In the genomic region with DNA sequence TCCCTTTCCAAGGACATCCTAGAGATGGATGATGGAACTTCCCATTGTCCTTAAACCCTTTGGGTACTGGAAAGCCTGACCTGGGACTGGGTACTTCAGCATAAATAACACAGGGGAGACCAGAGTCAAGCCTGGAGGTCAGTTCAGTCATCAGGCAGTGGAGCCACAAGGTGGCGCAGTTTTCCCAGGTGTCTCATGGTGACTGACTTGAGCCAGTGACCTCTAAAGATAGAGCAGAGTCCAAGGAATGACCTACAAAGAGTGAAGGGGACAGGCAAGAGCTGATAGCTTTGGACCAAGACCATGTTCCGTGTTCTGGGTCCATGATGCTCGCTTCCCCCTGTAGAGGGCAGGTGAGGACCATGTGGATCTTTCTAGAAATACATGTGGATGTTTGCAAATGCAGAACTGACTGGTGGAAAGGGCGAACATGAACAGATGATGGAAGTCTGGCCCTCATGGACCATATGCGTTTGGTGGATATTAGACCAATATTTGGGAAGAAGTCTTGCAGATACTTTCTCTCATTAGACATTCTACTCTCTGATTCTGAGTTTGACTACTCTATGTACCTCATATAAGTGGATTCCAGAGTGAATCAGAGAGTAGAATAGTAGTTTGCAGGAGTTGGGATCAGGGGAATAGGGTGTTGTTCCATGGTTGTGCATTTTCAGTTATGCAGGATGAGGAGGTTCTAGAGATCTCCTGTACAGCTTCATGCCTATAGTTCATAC, we compare ENCODE assay signal across 14 cellular contexts. TPM values are rescaled to one million over a fixed set of nuclear protein-coding genes. Genes with fewer than 3 reads are reported as not detected.
A peak's percentile ranks its signal among the peaks of the same experiment; 100 is the strongest.
DNase-seq lines count a peak whose midpoint lies in the region; TF ChIP-seq lines count a peak whose summit lies in the region.
"Not testable (repeated sequence)": the region's sequence is repeated elsewhere in the genome, so short reads cannot be mapped to it uniquely, and the experiment has no call there.
"Had no signal": no experiment of that assay in that cellular context is flagged by ENCODE, and none has a peak within 500 bp of the region (broad histone marks: within the 10 kb centered on the region; RNA-seq: fewer than 3 reads in every experiment).

No MANE protein-coding gene starts in this region.

- not testable (repeated sequence) for H3K9me2 ChIP-seq in GM23248 (ENCODE audit: insufficient read depth); SK-N-SH

- intact Hi-C loops in Calu3 (cut with micrococcal nuclease; ENCODE audit: unreplicated experiment); activated naive CD4-positive, alpha-beta T cell treated with anti-CD3 and anti-CD28 coated beads for 36 hours (cut with micrococcal nuclease): not testable (repeated sequence)

- TF ChIP-seq EP300 in SK-N-SH (IDR thresholded peaks at IDR 0.05; ENCODE audit: borderline replicate concordance in 1 of 2, low read depth in 1 of 2, low read length in 1 of 2): not testable (repeated sequence)

- H3K79me2 ChIP-seq in GM23248 (ENCODE audit: insufficient read depth); SK-N-SH (ENCODE audit: insufficient read depth); osteoblast (ENCODE audit: insufficient read depth, low read length): not testable (repeated sequence)

- not testable (repeated sequence) for H3K9me3 Mint-ChIP-seq in Calu3 (ENCODE audit: low read depth, unreplicated experiment); activated naive CD4-positive, alpha-beta T cell treated with anti-CD3 and anti-CD28 coated beads for 36 hours

- in situ Hi-C loops in GM23248 (cut with MboI): not testable (repeated sequence)

- not testable (repeated sequence) for H3K9me3 ChIP-seq in GM23248 (ENCODE audit: low read depth); SK-N-SH; osteoblast (ENCODE audit: low read depth, low read length)

- H4K20me1 ChIP-seq in GM23248 (ENCODE audit: insufficient read depth); SK-N-SH (ENCODE audit: insufficient read depth); osteoblast (ENCODE audit: insufficient read depth, low read length): not testable (repeated sequence)

- TF ChIP-seq RAD21 in SK-N-SH (IDR thresholded peaks at IDR 0.05; ENCODE audit: low read length): not testable (repeated sequence)

- not testable (repeated sequence) for H3K9ac ChIP-seq in GM23248, SK-N-SH

- H3K4me2 ChIP-seq in GM23248 (ENCODE audit: unreplicated experiment); SK-N-SH; osteoblast (ENCODE audit: insufficient read depth, low read length): not testable (repeated sequence)

- BruUV-seq in Calu3 (replicated peaks; lab: Mats Ljungman, UMichigan): not testable (repeated sequence)

- H3K4me1 ChIP-seq in GM23248 (ENCODE audit: insufficient read depth) (peaks cover 42% of the 10 kb centered on the region), osteoblast (ENCODE audit: insufficient read depth, low read length) (peaks cover 20% of the 10 kb centered on the region)
- not testable (repeated sequence) for H3K4me1 ChIP-seq in SK-N-SH (ENCODE audit: control insufficient read depth in 1 of 2, insufficient read depth in 2 of 2, low read depth in 1 of 2, low read length in 1 of 2)

- not testable (repeated sequence) for H3K27ac Mint-ChIP-seq in Calu3 (ENCODE audit: unreplicated experiment); activated naive CD4-positive, alpha-beta T cell treated with anti-CD3 and anti-CD28 coated beads for 36 hours

- H3K27ac ChIP-seq in GM23248; SK-N-SH (ENCODE audit: low read depth in 2 of 2, low read length in 1 of 2); osteoblast (ENCODE audit: low read depth, low read length): not testable (repeated sequence)

- not testable (repeated sequence) for H3K4me3 ChIP-seq in GM23248; SK-N-SH (ENCODE audit: low read depth in 2 of 2, low read length in 1 of 2); epithelial cell of esophagus (ENCODE audit: low read length); osteoblast (ENCODE audit: insufficient read depth, low read length)

- peaks cover 64% of the 10 kb centered on the region for H3F3A ChIP-seq in GM23248 (ENCODE audit: insufficient read depth)
- H3F3A ChIP-seq in SK-N-SH (replicated peaks; ENCODE audit: insufficient read depth): peaks cover 22% of the 10 kb centered on the region

- H3K4me3 Mint-ChIP-seq in Calu3 (ENCODE audit: low read depth, unreplicated experiment); activated naive CD4-positive, alpha-beta T cell treated with anti-CD3 and anti-CD28 coated beads for 36 hours: not testable (repeated sequence)

- POLR2A ChIA-PET in SK-N-SH (lab: Yijun Ruan, JAX): not testable (repeated sequence)

- DNase-seq in Calu3: peak; percentile 50
- peak; percentile 19 for DNase-seq in GM23248
- DNase-seq in NCI-H82 (lab: John Stamatoyannopoulos, UW): peak; percentile 31
- DNase-seq in SK-N-SH; osteoblast (ENCODE audit: insufficient read length, low spot score, missing footprints): not testable (repeated sequence)
- peak; percentile 29 for DNase-seq in activated naive CD4-positive, alpha-beta T cell treated with anti-CD3 and anti-CD28 coated beads for 36 hours
- peak; percentile 29 for DNase-seq in epithelial cell of esophagus (ENCODE audit: low read depth)

- not testable (repeated sequence) for H2AFZ ChIP-seq in GM23248; SK-N-SH (ENCODE audit: low read depth); osteoblast (ENCODE audit: low read length)

- H3K4me1 Mint-ChIP-seq in Calu3 (ENCODE audit: low read depth, unreplicated experiment): peaks cover 63% of the 10 kb centered on the region
- H3K4me1 Mint-ChIP-seq in activated naive CD4-positive, alpha-beta T cell treated with anti-CD3 and anti-CD28 coated beads for 36 hours (ENCODE audit: low read depth): not testable (repeated sequence)

- H3K27me3 ChIP-seq in GM23248 (replicated peaks; ENCODE audit: insufficient read depth); SK-N-SH (ENCODE audit: insufficient read depth); osteoblast (ENCODE audit: insufficient read depth, low read length): not testable (repeated sequence)

- not testable (repeated sequence) for H3K36me3 ChIP-seq in GM23248 (ENCODE audit: low read depth); SK-N-SH (replicated peaks in 1 of 2; ENCODE audit: control insufficient read depth in 1 of 2, insufficient read depth in 2 of 2, low read length in 1 of 2); osteoblast (ENCODE audit: insufficient read depth, low read length)

- H3K36me3 Mint-ChIP-seq in Calu3 (ENCODE audit: insufficient read depth, unreplicated experiment): peaks cover 24% of the 10 kb centered on the region
- H3K36me3 Mint-ChIP-seq in activated naive CD4-positive, alpha-beta T cell treated with anti-CD3 and anti-CD28 coated beads for 36 hours (ENCODE audit: low read depth): not testable (repeated sequence)

- TF ChIP-seq CTCF in Calu3 (IDR thresholded peaks at IDR 0.05; ENCODE audit: unreplicated experiment): peak; percentile 60
- peak; percentile 46 for TF ChIP-seq CTCF in SK-N-SH (IDR thresholded peaks at IDR 0.05)
- TF ChIP-seq CTCF in epithelial cell of esophagus (IDR thresholded peaks at IDR 0.05; ENCODE audit: insufficient read depth, low read depth, low read length, missing control alignments): peak; percentile 37
- peak; percentile 33 for TF ChIP-seq CTCF in osteoblast (IDR thresholded peaks at IDR 0.05; ENCODE audit: extremely low read depth, low read depth, low read length)

- 56 to 57% methylated on average over 5 of the region's 5 CpGs for WGBS in GM23248 (ENCODE audit: low coverage in 1 of 2, low lambda C conversion rate in 2 of 2, missing lambda C conversion rate in 2 of 2), 2 experiments
- WGBS in SK-N-SH (ENCODE audit: low lambda C conversion rate): 79% methylated on average over 4 of the region's 5 CpGs

- CTCF ChIA-PET in Calu3 (lab: Charles Lee); SK-N-SH (lab: Yijun Ruan, JAX): not testable (repeated sequence)
- CTCF ChIA-PET in activated naive CD4-positive, alpha-beta T cell treated with anti-CD3 and anti-CD28 coated beads for 36 hours (lab: Charles Lee): interaction anchor here (1.5 kb wide), 1 partner anchor 11 kb away, joined by 3 read pairs; no protein-coding TSS in a partner anchor

- not testable (repeated sequence) for H3K27me3 Mint-ChIP-seq in Calu3 (ENCODE audit: unreplicated experiment); activated naive CD4-positive, alpha-beta T cell treated with anti-CD3 and anti-CD28 coated beads for 36 hours (ENCODE audit: low read depth)

RNA-seq across cellular contexts. Expression of a gene that starts 6.6 kb away (rescaled TPM):
- 11.2 and 11.9 TPM in 2 replicates for total RNA-seq in Calu3 (2022)
- total RNA-seq in GM23248 (2014; rRNA removed; shearing (Covaris generic)): 104 and 105 TPM in 2 replicates
- polyA plus RNA-seq in GM23248 (2016; fragmentation: Nextera tagmentation; extraction: Ambion mirVana): 171 and 174 TPM in 2 replicates
- polyA plus RNA-seq in SK-N-SH (2012; rRNA removed): 175 and 311 TPM in 2 replicates
- polyA plus RNA-seq in SK-N-SH (2012; cell fraction: cytosol; rRNA removed): 173 and 177 TPM in 2 replicates
- polyA plus RNA-seq in SK-N-SH (2012; cell fraction: nucleus; rRNA removed): 423 and 650 TPM in 2 replicates
- not detected for total RNA-seq in activated naive CD4-positive, alpha-beta T cell treated with anti-CD3 and anti-CD28 coated beads for 36 hours
- under 0.01 and 1.1 TPM in 2 replicates for total RNA-seq in osteoblast
- total RNA-seq: cardiac muscle cell, left lobe of liver, mesenteric fat pad, progenitor cell of endocrine pancreas, sigmoid colon had no signal
- polyA plus RNA-seq: cardiac muscle cell, sigmoid colon had no signal

RNA-seq across cellular contexts. Expression of a gene that starts 12.5 kb away (rescaled TPM):
- not detected in 2 replicates for total RNA-seq in Calu3 (2022)
- 430 and 534 TPM in 2 replicates for total RNA-seq in GM23248 (2014; rRNA removed; shearing (Covaris generic))
- 1,012 and 1,019 TPM in 2 replicates for polyA plus RNA-seq in GM23248 (2016; fragmentation: Nextera tagmentation; extraction: Ambion mirVana)
- 70.3 and 133 TPM in 2 replicates for polyA plus RNA-seq in SK-N-SH (2012; rRNA removed)
- 98.7 and 111 TPM in 2 replicates for polyA plus RNA-seq in SK-N-SH (2012; cell fraction: cytosol; rRNA removed)
- 63.1 and 123 TPM in 2 replicates for polyA plus RNA-seq in SK-N-SH (2012; cell fraction: nucleus; rRNA removed)
- not detected for total RNA-seq in activated naive CD4-positive, alpha-beta T cell treated with anti-CD3 and anti-CD28 coated beads for 36 hours
- total RNA-seq in osteoblast: 1.4 and 11.8 TPM in 2 replicates
- total RNA-seq: activated T-helper 17 cell treated with anti-CD3 and anti-CD28 coated beads, Interleukin-2, amount 50 U/mL, for 72 hours; cardiac muscle cell; left lobe of liver; mesenteric fat pad; progenitor cell of endocrine pancreas; sigmoid colon; ureter had no signal
- polyA plus RNA-seq: cardiac muscle cell, sigmoid colon had no signal

Comparison
In these comparisons a context has a peak if more than half of its experiments do, and no peak if none do; other contexts are left out.
1. RNA of a gene that starts 12.5 kb away (total RNA-seq): 430 to 534 TPM in GM23248; 1.4 to 11.8 TPM in osteoblast, not detected in Calu3 and not detected in activated naive CD4-positive, alpha-beta T cell treated with anti-CD3 and anti-CD28 coated beads for 36 hours; every median in the first group is over 10 times any median in the second.
2. Peak in every context shown above with its lines, with median percentiles within 50 percentile points of each other: CTCF ChIP-seq.